8 cellular contexts compared by ENCODE assay signal in the genomic region with DNA sequence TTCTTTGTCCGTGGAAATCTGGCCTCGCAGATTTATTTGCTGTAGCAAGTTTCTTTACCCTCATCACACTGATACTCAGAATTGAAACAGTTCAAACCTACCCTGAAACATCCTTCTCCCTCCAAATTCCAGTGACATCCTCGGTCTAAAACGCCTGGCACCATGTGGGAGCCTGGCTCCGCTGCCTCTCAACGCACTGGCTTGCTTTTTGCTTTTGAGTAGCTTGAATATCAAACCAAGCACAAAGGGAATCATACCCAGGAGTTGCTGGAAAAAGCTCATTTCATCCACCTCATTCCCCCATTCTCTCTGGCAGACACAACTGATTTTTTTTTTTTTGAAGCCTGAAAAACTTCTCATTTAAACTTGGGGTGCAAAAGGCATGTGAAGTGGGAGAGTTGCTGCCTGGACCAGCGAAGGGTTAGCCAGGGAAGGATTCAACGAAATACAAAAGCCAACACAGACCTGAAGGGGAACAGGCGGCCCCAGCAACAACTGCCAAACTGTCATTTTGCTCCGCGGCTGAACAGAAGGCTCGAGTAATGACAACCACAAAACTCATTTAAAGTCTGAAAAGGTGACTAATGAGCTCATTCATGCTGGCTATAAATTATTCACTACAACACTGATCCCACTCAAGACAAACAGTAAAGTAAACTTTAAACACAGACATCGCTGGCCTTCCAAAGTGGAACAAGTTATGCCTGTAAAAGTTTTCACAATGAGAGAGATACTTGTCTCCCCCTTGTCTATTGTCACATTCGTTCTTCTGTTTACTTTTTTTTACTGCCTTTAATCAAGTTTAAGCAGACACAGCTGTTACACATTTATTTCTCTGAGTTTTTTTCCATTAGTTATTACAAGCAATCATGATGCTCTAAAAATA. TPM values are rescaled to one million over a fixed set of nuclear protein-coding genes. Genes with fewer than 3 reads are reported as not detected.
A peak's percentile ranks its signal among the peaks of the same experiment; 100 is the strongest.
DNase-seq lines count a peak whose midpoint lies in the region; ATAC-seq and TF ChIP-seq lines count a peak whose summit lies in the region.

No MANE protein-coding gene starts in this region.

- H3K79me2 ChIP-seq in neural progenitor cell (ENCODE audit: low read depth), result no peaks in the 10 kb centered on the region

- H3K4me1 Mint-ChIP-seq in Caco-2 (ENCODE audit: low read depth, unreplicated experiment) (no peaks in the 10 kb centered on the region), WTC11 (peaks cover 65% of the 10 kb centered on the region), neural progenitor cell (peaks cover 26% of the 10 kb centered on the region)

- H3K4me3 ChIP-seq in Caco-2 (ENCODE audit: low read depth, low read length) (no peak overlapping the region), neural progenitor cell (no peak overlapping the region), H7 (ENCODE audit: insufficient read depth, low read depth, low read length) (no peak overlapping the region)

- H3K9ac ChIP-seq in neural progenitor cell, result no peak overlapping the region

- H3K27ac ChIP-seq in neural progenitor cell, result no peak overlapping the region

- ATAC-seq in WTC11 (peak; percentile 15; the same call in 1 of the 2 replicates), GM18511 (IDR thresholded peaks at IDR 0.05; ENCODE audit: unreplicated experiment) (no peak), HG03442 (IDR thresholded peaks at IDR 0.05; ENCODE audit: unreplicated experiment) (no peak)

- H3K4me1 ChIP-seq in Caco-2, result peaks cover 8% of the 10 kb centered on the region; the same call in 1 of the 2 replicates
- H3K4me1 ChIP-seq in neural progenitor cell, result peaks cover 28% of the 10 kb centered on the region

- H3K27me3 Mint-ChIP-seq in Caco-2 (ENCODE audit: insufficient read depth, unreplicated experiment) (no peaks in the 10 kb centered on the region), WTC11 (ENCODE audit: low read depth) (no peaks in the 10 kb centered on the region), neural progenitor cell (ENCODE audit: insufficient read depth, low read depth) (no peaks in the 10 kb centered on the region)

- H3F3A ChIP-seq in neural progenitor cell (ENCODE audit: low read depth), result no peaks in the 10 kb centered on the region

- H3K9me3 Mint-ChIP-seq in Caco-2 (ENCODE audit: unreplicated experiment) (no peaks in the 10 kb centered on the region), WTC11 (no peaks in the 10 kb centered on the region), neural progenitor cell (peaks cover 7% of the 10 kb centered on the region)

- POLR2A ChIA-PET in Caco-2 (lab: Charles Lee) (no interaction called here), WTC11 (lab: Charles Lee) (interaction anchor here (0.7 kb wide), 1 partner anchor 116 kb away, joined by 4 read pairs; no protein-coding TSS in a partner anchor)

- H3K27me3 ChIP-seq in Caco-2 (replicated peaks; ENCODE audit: control insufficient read depth, insufficient read depth, low read length) (no peaks in the 10 kb centered on the region), neural progenitor cell (no peaks in the 10 kb centered on the region), H7 (ENCODE audit: control insufficient read depth, insufficient read depth, low read length) (no peaks in the 10 kb centered on the region)

- no peak for TF ChIP-seq CTCF in Caco-2 (IDR thresholded peaks at IDR 0.05; ENCODE audit: insufficient read depth in 1 of 2, low read depth in 1 of 2, low read length in 1 of 2, severe bottlenecking in 1 of 2, unreplicated experiment in 1 of 2)
- TF ChIP-seq CTCF in WTC11 (IDR thresholded peaks at IDR 0.05), result no peak
- no peak for TF ChIP-seq CTCF in neural progenitor cell (IDR thresholded peaks at IDR 0.05)

- no peaks in the 10 kb centered on the region for H3K36me3 Mint-ChIP-seq in Caco-2 (ENCODE audit: insufficient read depth, unreplicated experiment)
- H3K36me3 Mint-ChIP-seq in WTC11, result peaks cover 3% of the 10 kb centered on the region; the same call in 1 of the 2 replicates
- H3K36me3 Mint-ChIP-seq in neural progenitor cell, result peaks cover 2% of the 10 kb centered on the region

- intact Hi-C loops in Caco-2 (cut with micrococcal nuclease; ENCODE audit: unreplicated experiment), result no loop called here

- peak overlapping the region; percentile 17 for H2AFZ ChIP-seq in neural progenitor cell (replicated peaks)

- CTCF ChIA-PET in Caco-2 (lab: Charles Lee), result no interaction called here
- CTCF ChIA-PET in WTC11 (lab: Charles Lee), result interaction anchor here (0.5 to 0.7 kb wide), 2 partner anchors 343 to 756 kb away, joined by 3 read pairs; no protein-coding TSS in a partner anchor

- DNase-seq in Caco-2 (no peak), NAMALWA (ENCODE audit: low spot score) (peak; percentile 36), WTC11 (ENCODE audit: low spot score) (no peak), erythroblast (lab: John Stamatoyannopoulos, UW) (peak; percentile 15 to 43), neural progenitor cell (ENCODE audit: low spot score) (peak; percentile 41), H7 (no peak)

- no peaks in the 10 kb centered on the region for H4K20me1 ChIP-seq in neural progenitor cell (ENCODE audit: low read depth)

- peak overlapping the region; percentile 10 for H3K4me3 Mint-ChIP-seq in Caco-2 (ENCODE audit: unreplicated experiment)
- no peak overlapping the region for H3K4me3 Mint-ChIP-seq in WTC11
- peak overlapping the region; percentile 28 for H3K4me3 Mint-ChIP-seq in neural progenitor cell

- H3K9me3 ChIP-seq in Caco-2, result no peaks in the 10 kb centered on the region
- no peaks in the 10 kb centered on the region for H3K9me3 ChIP-seq in neural progenitor cell (ENCODE audit: low read depth)

- H3K27ac Mint-ChIP-seq in Caco-2 (ENCODE audit: unreplicated experiment), result no peak overlapping the region
- H3K27ac Mint-ChIP-seq in WTC11, result peak overlapping the region; percentile 90
- no peak overlapping the region for H3K27ac Mint-ChIP-seq in neural progenitor cell

- BruUV-seq in Caco-2 (replicated peaks; lab: Mats Ljungman, UMichigan), result no TSS peak

- H3K4me2 ChIP-seq in neural progenitor cell, result peak overlapping the region; percentile 23

- no peak for TF ChIP-seq POLR2A in erythroblast (IDR thresholded peaks at IDR 0.05; ENCODE audit: low read length)

- H3K36me3 ChIP-seq in Caco-2 (ENCODE audit: control insufficient read depth, insufficient read depth, low read length), result no peaks in the 10 kb centered on the region
- H3K36me3 ChIP-seq in neural progenitor cell, result no peaks in the 10 kb centered on the region
- H3K36me3 ChIP-seq in H7 (replicated peaks; ENCODE audit: control insufficient read depth, insufficient read depth, low read length), result no peaks in the 10 kb centered on the region; the same call in 1 of the 2 replicates

TF ChIP-seq in WTC11, 78 proteins besides CTCF, POLR2A, EP300 and RAD21 (continues in another document):
- TF ChIP-seq JAZF1 (CRISPR knock-in tag; IDR thresholded peaks at IDR 0.05) (no peak), NFYB (CRISPR knock-in tag; conservative IDR thresholded peaks at IDR 0.05; ENCODE audit: low read depth) (no peak), PRDM15 (CRISPR knock-in tag; IDR thresholded peaks at IDR 0.05) (no peak), RORB (CRISPR knock-in tag; IDR thresholded peaks at IDR 0.05) (no peak), ZNF425 (CRISPR knock-in tag; conservative IDR thresholded peaks at IDR 0.05) (no peak), CBFB (CRISPR knock-in tag; IDR thresholded peaks at IDR 0.05; ENCODE audit: low read depth) (no peak), OVOL2 (CRISPR knock-in tag; IDR thresholded peaks at IDR 0.05; ENCODE audit: borderline replicate concordance) (no peak)

RNA-seq across cellular contexts. Expression of gene FOXN3, which starts 12.4 kb away (rescaled TPM):
- 20.6 and 24.8 TPM in 2 replicates for total RNA-seq in Caco-2 (2022)
- 143 to 170 TPM (median 147 TPM) in 3 replicates for total RNA-seq in WTC11 (2021)
- total RNA-seq in neural progenitor cell (ENCODE audit: low replicate concordance), result 38.5 and 39.5 TPM in 2 replicates
- total RNA-seq in H7 (2014; rRNA removed; shearing (Covaris generic)), result 64.6 and 93.6 TPM in 2 replicates

Comparison
In these comparisons a context has a peak if more than half of its experiments do, and no peak if none do; other contexts are left out.
1. DNase-seq: peak in NAMALWA (single experiment), erythroblast (2 of 2) and neural progenitor cell (single experiment); none in Caco-2 (0 of 2), WTC11 (single experiment) and H7 (single experiment).